1 cellular context compared by ENCODE assay signal in the genomic region with DNA sequence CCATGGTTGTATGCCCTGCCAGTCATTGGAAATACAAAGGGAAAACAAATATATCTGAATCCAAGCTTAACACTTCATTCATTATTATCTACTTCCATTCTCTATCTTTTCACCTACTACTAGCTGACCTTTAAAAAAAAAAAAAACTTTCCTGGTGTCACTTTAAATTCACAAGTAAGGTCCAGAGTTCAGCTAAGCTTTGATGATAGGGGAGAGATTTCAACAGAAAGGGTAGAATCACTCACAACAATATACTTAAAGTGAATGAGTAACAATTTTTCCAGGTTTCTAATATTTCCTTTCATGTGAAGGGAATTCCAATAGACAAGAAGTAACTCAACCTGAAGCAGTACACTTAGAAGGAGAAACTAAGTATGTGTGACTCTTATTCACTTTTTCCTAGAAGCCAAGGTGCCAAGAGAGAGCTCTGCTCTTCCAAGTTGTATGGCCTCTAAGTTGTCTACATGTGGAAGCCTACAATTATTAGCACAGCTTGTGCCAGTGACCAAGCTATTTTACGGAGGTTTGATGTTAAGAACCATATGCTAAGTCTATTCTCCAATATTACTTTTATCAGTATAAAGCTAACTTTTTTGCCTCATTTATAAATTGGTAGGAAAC.
TF ChIP-seq lines count a peak whose summit lies in the region.

No MANE protein-coding gene starts in this region.

TF ChIP-seq in HepG2, 621 proteins besides CTCF, POLR2A, EP300 and RAD21 (continued from another document):
- TF ChIP-seq SKI (IDR thresholded peaks at IDR 0.05; ENCODE audit: partially characterized antibody) (no peak), PCBP2 (optimal IDR thresholded peaks at IDR 0.05; ENCODE audit: low read depth, low read length, poor library complexity, severe bottlenecking) (no peak), EHMT2 (IDR thresholded peaks at IDR 0.05; ENCODE audit: borderline replicate concordance, low read depth, low read length) (0 out of 2 replicates have a peak, but pooled peaks have one; percentile 21), ARNT2 (CRISPR knock-in tag; IDR thresholded peaks at IDR 0.05; ENCODE audit: low read depth) (no peak), PPARG (CRISPR knock-in tag; conservative IDR thresholded peaks at IDR 0.05) (peak; percentile 68), TCF7 (IDR thresholded peaks at IDR 0.05; ENCODE audit: low read depth) (peak; percentile 67; the same call in 1 of the 2 replicates), ZNF7 (CRISPR knock-in tag; IDR thresholded peaks at IDR 0.05) (no peak), SMAD1 (CRISPR knock-in tag; IDR thresholded peaks at IDR 0.05; ENCODE audit: borderline replicate concordance, low read depth) (no peak), SALL2 (CRISPR knock-in tag; IDR thresholded peaks at IDR 0.05) (no peak), ZFP37 (CRISPR knock-in tag; IDR thresholded peaks at IDR 0.05; ENCODE audit: borderline replicate concordance) (no peak), ZNF136 (CRISPR knock-in tag; IDR thresholded peaks at IDR 0.05; ENCODE audit: low read depth) (no peak), ISL2 (CRISPR knock-in tag; IDR thresholded peaks at IDR 0.05) (peak; percentile 40; the same call in 1 of the 2 replicates), ZNF83 (CRISPR knock-in tag; IDR thresholded peaks at IDR 0.05; ENCODE audit: borderline replicate concordance) (no peak), ZFP36L2 (CRISPR knock-in tag; IDR thresholded peaks at IDR 0.05) (no peak), BORCS8-MEF2B (CRISPR knock-in tag; IDR thresholded peaks at IDR 0.05) (no peak)
- TF ChIP-seq, protein P1, sequence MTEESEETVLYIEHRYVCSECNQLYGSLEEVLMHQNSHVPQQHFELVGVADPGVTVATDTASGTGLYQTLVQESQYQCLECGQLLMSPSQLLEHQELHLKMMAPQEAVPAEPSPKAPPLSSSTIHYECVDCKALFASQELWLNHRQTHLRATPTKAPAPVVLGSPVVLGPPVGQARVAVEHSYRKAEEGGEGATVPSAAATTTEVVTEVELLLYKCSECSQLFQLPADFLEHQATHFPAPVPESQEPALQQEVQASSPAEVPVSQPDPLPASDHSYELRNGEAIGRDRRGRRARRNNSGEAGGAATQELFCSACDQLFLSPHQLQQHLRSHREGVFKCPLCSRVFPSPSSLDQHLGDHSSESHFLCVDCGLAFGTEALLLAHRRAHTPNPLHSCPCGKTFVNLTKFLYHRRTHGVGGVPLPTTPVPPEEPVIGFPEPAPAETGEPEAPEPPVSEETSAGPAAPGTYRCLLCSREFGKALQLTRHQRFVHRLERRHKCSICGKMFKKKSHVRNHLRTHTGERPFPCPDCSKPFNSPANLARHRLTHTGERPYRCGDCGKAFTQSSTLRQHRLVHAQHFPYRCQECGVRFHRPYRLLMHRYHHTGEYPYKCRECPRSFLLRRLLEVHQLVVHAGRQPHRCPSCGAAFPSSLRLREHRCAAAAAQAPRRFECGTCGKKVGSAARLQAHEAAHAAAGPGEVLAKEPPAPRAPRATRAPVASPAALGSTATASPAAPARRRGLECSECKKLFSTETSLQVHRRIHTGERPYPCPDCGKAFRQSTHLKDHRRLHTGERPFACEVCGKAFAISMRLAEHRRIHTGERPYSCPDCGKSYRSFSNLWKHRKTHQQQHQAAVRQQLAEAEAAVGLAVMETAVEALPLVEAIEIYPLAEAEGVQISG (CRISPR knock-in tag; IDR thresholded peaks at IDR 0.05): no peak
- TF ChIP-seq, protein P2, sequence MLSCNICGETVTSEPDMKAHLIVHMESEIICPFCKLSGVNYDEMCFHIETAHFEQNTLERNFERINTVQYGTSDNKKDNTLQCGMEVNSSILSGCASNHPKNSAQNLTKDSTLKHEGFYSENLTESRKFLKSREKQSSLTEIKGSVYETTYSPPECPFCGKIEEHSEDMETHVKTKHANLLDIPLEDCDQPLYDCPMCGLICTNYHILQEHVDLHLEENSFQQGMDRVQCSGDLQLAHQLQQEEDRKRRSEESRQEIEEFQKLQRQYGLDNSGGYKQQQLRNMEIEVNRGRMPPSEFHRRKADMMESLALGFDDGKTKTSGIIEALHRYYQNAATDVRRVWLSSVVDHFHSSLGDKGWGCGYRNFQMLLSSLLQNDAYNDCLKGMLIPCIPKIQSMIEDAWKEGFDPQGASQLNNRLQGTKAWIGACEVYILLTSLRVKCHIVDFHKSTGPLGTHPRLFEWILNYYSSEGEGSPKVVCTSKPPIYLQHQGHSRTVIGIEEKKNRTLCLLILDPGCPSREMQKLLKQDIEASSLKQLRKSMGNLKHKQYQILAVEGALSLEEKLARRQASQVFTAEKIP (CRISPR knock-in tag; IDR thresholded peaks at IDR 0.05; ENCODE audit: borderline replicate concordance): no peak
- TF ChIP-seq, protein P3, sequence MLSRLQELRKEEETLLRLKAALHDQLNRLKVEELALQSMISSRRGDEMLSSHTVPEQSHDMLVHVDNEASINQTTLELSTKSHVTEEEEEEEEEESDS (CRISPR knock-in tag; IDR thresholded peaks at IDR 0.05; ENCODE audit: borderline replicate concordance): no peak
- TF ChIP-seq, protein P4, sequence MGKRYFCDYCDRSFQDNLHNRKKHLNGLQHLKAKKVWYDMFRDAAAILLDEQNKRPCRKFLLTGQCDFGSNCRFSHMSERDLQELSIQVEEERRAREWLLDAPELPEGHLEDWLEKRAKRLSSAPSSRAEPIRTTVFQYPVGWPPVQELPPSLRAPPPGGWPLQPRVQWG (CRISPR knock-in tag; IDR thresholded peaks at IDR 0.05; ENCODE audit: borderline replicate concordance, low read depth): no peak
- TF ChIP-seq, protein P5, sequence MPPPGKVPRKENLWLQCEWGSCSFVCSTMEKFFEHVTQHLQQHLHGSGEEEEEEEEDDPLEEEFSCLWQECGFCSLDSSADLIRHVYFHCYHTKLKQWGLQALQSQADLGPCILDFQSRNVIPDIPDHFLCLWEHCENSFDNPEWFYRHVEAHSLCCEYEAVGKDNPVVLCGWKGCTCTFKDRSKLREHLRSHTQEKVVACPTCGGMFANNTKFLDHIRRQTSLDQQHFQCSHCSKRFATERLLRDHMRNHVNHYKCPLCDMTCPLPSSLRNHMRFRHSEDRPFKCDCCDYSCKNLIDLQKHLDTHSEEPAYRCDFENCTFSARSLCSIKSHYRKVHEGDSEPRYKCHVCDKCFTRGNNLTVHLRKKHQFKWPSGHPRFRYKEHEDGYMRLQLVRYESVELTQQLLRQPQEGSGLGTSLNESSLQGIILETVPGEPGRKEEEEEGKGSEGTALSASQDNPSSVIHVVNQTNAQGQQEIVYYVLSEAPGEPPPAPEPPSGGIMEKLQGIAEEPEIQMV (CRISPR knock-in tag; IDR thresholded peaks at IDR 0.05; ENCODE audit: low read depth): no peak
